Comparison of ENCODE assay signal across 19 cellular contexts in the genomic region with DNA sequence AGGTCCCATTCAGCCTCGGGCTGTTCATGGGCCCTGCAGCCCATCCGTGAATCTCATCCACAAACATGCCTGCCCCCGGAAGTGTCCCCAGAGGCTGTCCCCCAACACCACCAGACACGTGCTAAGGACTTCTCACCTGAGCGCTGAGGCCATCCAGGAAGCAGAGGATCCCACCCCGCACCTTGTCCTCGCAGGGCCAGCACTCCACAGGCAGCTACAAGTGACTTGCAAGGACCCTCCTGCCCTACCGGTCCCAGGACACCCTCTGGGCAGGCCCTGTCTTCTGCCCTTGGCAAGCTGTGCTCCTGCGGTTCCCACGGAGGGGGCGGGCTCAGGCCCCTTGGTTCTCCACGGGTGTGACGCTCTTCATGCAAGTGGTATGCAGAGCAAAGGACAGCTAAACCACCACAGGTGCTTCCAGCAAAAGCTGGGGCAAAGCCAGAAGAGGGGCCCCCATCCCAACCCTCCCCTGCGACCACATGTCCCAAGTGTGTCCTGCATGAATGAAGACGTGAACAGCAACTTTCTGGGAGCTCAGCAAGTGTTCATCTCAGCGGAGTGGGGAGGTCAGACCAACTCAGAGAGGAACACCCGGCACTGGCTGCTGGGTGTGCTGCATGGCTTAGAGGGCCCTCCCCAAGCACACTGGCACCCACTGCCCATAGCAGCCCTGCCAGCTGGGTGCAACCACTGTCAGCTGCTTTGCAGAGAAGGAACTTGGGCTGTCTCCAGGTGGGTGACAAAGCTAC.
DNase-seq lines count a peak whose midpoint lies in the region; ATAC-seq and TF ChIP-seq lines count a peak whose summit lies in the region.
"Had no signal": no experiment of that assay in that cellular context is flagged by ENCODE, and none has a peak within 500 bp of the region (broad histone marks: within the 10 kb centered on the region; RNA-seq: fewer than 3 reads in every experiment).

No MANE protein-coding gene starts in this region.

- ATAC-seq in WTC11: no peak
- peak; percentile 27 to 34 for ATAC-seq in naive B cell (ENCODE audit: low read depth in 2 of 2)
- ATAC-seq in HG03139 (IDR thresholded peaks at IDR 0.05; ENCODE audit: unreplicated experiment): no peak
- ATAC-seq: HepG2, Right ventricle myocardium inferior had no signal

- H3K9me3 Mint-ChIP-seq in WTC11: peaks cover 11% of the 10 kb centered on the region; the same call in 1 of the 2 replicates
- peaks cover 0 to 2% (median 0%) of the 10 kb centered on the region in 7 donors for H3K9me3 Mint-ChIP-seq in naive B cell
- H3K9me3 Mint-ChIP-seq in type B pancreatic cell: no peaks in the 10 kb centered on the region
- H3K9me3 Mint-ChIP-seq: CD4-positive, alpha-beta T cell had no signal

- peaks cover 0 to 12% (median 8%) of the 10 kb centered on the region in 8 donors for H3K9me3 ChIP-seq in spleen

- 55 to 68% (median 58%) methylated on average over 16 to 17 of the region's 17 CpGs for WGBS in spleen, 5 donors

- POLR2A ChIA-PET in WTC11 (lab: Charles Lee): no interaction called here

- DNase-seq in DMS79 (lab: John Stamatoyannopoulos, UW): peak; percentile 46
- peak; percentile 11 for DNase-seq in WTC11 (ENCODE audit: low spot score)
- DNase-seq in naive B cell: no peak
- peak; percentile 70 for DNase-seq in spleen
- no peak for DNase-seq in type B pancreatic cell (ENCODE audit: extremely low spot score, unreplicated experiment)
- DNase-seq in NCI-H526 (lab: John Stamatoyannopoulos, UW): no peak
- DNase-seq: CD4-positive, alpha-beta T cell; DMS53; HCEC 1CT; NCI-H1048; NCI-H1436 treated with DMSO at 0.1 percent for 48 hours; NCI-H2081; NCI-H510A; NCI-H82 had no signal

- H3K4me1 Mint-ChIP-seq in WTC11 (peaks cover 19% of the 10 kb centered on the region), naive B cell (peaks cover 8 to 25% (median 10%) of the 10 kb centered on the region in 3 donors), type B pancreatic cell (ENCODE audit: unreplicated experiment) (peaks cover 8% of the 10 kb centered on the region)

- H3K36me3 Mint-ChIP-seq in WTC11 (peaks cover 8% of the 10 kb centered on the region), naive B cell (peaks cover 0 to 5% of the 10 kb centered on the region in 2 donors), type B pancreatic cell (no peaks in the 10 kb centered on the region)

- H3K27ac ChIP-seq in spleen: no peak overlapping the region
- H3K27ac ChIP-seq: KMS-11, SK-N-MC had no signal

- TF ChIP-seq CTCF in WTC11 (IDR thresholded peaks at IDR 0.05): no peak
- TF ChIP-seq CTCF in spleen (IDR thresholded peaks at IDR 0.05 in 8 of 11, conservative IDR thresholded peaks at IDR 0.05 in 3 of 11): no peak
- no peak for TF ChIP-seq CTCF in type B pancreatic cell (conservative IDR thresholded peaks at IDR 0.05)

- no peaks in the 10 kb centered on the region for H3K36me3 ChIP-seq in spleen

- H3K27ac Mint-ChIP-seq in WTC11 (no peak overlapping the region), naive B cell (peak overlapping the region in 3 of 6 donors; percentile 31 to 66 (median 65)), type B pancreatic cell (no peak overlapping the region)
- H3K27ac Mint-ChIP-seq: CD4-positive, alpha-beta T cell had no signal

- H3K4me3 Mint-ChIP-seq in WTC11 (no peak overlapping the region), naive B cell (no peak overlapping the region), type B pancreatic cell (no peak overlapping the region)
- H3K4me3 Mint-ChIP-seq: CD4-positive, alpha-beta T cell had no signal

- H3K4me3 ChIP-seq in spleen: no peak overlapping the region
- H3K4me3 ChIP-seq: SK-N-MC had no signal

- peaks cover 0 to 11% (median 0%) of the 10 kb centered on the region in 6 donors for H3K4me1 ChIP-seq in spleen

- no peak for TF ChIP-seq POLR2A in spleen (IDR thresholded peaks at IDR 0.05)

- CTCF ChIA-PET in WTC11 (lab: Charles Lee): no interaction called here

- H3K27me3 Mint-ChIP-seq in WTC11 (ENCODE audit: low read depth): no peaks in the 10 kb centered on the region
- peaks cover 7 to 42% (median 17%) of the 10 kb centered on the region in 3 donors for H3K27me3 Mint-ChIP-seq in naive B cell
- H3K27me3 Mint-ChIP-seq in type B pancreatic cell: peaks cover 17% of the 10 kb centered on the region

- intact Hi-C loops in spleen (cut with DNase I; ENCODE audit: low total_unique reads): no loop called here

- peaks cover 0 to 24% (median 0%) of the 10 kb centered on the region in 7 donors for H3K27me3 ChIP-seq in spleen (replicated peaks in 1 of 7)

TF ChIP-seq in WTC11, 78 proteins besides CTCF, POLR2A, EP300 and RAD21:
- TF ChIP-seq SP1 (CRISPR knock-in tag; conservative IDR thresholded peaks at IDR 0.05): no peak
- TF ChIP-seq, protein P1, sequence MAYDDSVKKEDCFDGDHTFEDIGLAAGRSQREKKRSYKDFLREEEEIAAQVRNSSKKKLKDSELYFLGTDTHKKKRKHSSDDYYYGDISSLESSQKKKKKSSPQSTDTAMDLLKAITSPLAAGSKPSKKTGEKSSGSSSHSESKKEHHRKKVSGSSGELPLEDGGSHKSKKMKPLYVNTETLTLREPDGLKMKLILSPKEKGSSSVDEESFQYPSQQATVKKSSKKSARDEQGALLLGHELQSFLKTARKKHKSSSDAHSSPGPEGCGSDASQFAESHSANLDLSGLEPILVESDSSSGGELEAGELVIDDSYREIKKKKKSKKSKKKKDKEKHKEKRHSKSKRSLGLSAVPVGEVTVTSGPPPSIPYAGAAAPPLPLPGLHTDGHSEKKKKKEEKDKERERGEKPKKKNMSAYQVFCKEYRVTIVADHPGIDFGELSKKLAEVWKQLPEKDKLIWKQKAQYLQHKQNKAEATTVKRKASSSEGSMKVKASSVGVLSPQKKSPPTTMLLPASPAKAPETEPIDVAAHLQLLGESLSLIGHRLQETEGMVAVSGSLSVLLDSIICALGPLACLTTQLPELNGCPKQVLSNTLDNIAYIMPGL (CRISPR knock-in tag; IDR thresholded peaks at IDR 0.05): no peak

Comparison
In these comparisons a context has a peak if more than half of its experiments do, and no peak if none do; other contexts are left out.
1. DNase-seq: peak in DMS79 (single experiment), WTC11 (single experiment) and spleen (single experiment); none in naive B cell (single experiment), type B pancreatic cell (single experiment) and NCI-H526 (0 of 2).
2. ATAC-seq: peak in naive B cell (2 of 2); none in WTC11 (single experiment) and HG03139 (single experiment).